In the genomic region with DNA sequence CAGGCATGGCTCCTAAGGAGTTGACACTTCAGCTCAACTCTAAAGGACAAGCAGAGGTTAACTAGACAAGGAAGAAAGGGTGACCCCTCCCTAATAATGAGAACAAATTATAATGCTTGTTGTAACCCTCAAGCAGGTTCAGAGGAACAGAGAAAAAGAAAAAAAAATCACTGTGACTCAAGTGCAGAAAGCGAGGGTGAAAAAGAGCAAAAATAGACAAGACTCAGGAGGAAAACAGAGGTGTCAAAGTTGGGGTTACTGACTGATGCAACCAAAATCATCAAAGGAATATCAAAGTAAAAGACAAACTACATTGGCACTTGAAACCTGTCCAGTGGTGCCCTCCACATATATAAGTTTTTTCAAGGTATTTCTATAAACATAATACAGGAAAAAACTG, we compare ENCODE assay signal across 1 cellular context.
TF ChIP-seq lines count a peak whose summit lies in the region.

No MANE protein-coding gene starts in this region.

TF ChIP-seq in GM12878, 131 proteins besides CTCF, POLR2A, EP300 and RAD21 (continued from another document and continues in another):
- no peak for TF ChIP-seq BACH1 (IDR thresholded peaks at IDR 0.05; ENCODE audit: borderline replicate concordance)
- TF ChIP-seq HDGF (IDR thresholded peaks at IDR 0.05): no peak
- TF ChIP-seq, protein P1, sequence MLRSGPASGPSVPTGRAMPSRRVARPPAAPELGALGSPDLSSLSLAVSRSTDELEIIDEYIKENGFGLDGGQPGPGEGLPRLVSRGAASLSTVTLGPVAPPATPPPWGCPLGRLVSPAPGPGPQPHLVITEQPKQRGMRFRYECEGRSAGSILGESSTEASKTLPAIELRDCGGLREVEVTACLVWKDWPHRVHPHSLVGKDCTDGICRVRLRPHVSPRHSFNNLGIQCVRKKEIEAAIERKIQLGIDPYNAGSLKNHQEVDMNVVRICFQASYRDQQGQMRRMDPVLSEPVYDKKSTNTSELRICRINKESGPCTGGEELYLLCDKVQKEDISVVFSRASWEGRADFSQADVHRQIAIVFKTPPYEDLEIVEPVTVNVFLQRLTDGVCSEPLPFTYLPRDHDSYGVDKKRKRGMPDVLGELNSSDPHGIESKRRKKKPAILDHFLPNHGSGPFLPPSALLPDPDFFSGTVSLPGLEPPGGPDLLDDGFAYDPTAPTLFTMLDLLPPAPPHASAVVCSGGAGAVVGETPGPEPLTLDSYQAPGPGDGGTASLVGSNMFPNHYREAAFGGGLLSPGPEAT (IDR thresholded peaks at IDR 0.05; ENCODE audit: low read depth): no peak
- peak in 1 of 2 experiments; percentile 25; a peak in 2 of 4 replicates for TF ChIP-seq BHLHE40 (IDR thresholded peaks at IDR 0.05; ENCODE audit: borderline replicate concordance in 1 of 2, low read depth in 2 of 2, low read length in 1 of 2)
- no peak for TF ChIP-seq CHD4 (IDR thresholded peaks at IDR 0.05)
- no peak for TF ChIP-seq STAT1 (conservative IDR thresholded peaks at IDR 0.05)
- no peak for TF ChIP-seq PAX8 (IDR thresholded peaks at IDR 0.05)
- TF ChIP-seq ATF7 (IDR thresholded peaks at IDR 0.05; ENCODE audit: low read depth): peak; percentile 40; the same call in 1 of the 2 replicates
- TF ChIP-seq EZH2 (IDR thresholded peaks at IDR 0.05; ENCODE audit: borderline replicate concordance, control insufficient read depth, low read depth, low read length): no peak
- TF ChIP-seq, protein P2, sequence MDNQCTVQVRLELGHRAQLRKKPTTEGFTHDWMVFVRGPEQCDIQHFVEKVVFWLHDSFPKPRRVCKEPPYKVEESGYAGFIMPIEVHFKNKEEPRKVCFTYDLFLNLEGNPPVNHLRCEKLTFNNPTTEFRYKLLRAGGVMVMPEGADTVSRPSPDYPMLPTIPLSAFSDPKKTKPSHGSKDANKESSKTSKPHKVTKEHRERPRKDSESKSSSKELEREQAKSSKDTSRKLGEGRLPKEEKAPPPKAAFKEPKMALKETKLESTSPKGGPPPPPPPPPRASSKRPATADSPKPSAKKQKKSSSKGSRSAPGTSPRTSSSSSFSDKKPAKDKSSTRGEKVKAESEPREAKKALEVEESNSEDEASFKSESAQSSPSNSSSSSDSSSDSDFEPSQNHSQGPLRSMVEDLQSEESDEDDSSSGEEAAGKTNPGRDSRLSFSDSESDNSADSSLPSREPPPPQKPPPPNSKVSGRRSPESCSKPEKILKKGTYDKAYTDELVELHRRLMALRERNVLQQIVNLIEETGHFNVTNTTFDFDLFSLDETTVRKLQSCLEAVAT (IDR thresholded peaks at IDR 0.05): no peak
- TF ChIP-seq, protein P3, sequence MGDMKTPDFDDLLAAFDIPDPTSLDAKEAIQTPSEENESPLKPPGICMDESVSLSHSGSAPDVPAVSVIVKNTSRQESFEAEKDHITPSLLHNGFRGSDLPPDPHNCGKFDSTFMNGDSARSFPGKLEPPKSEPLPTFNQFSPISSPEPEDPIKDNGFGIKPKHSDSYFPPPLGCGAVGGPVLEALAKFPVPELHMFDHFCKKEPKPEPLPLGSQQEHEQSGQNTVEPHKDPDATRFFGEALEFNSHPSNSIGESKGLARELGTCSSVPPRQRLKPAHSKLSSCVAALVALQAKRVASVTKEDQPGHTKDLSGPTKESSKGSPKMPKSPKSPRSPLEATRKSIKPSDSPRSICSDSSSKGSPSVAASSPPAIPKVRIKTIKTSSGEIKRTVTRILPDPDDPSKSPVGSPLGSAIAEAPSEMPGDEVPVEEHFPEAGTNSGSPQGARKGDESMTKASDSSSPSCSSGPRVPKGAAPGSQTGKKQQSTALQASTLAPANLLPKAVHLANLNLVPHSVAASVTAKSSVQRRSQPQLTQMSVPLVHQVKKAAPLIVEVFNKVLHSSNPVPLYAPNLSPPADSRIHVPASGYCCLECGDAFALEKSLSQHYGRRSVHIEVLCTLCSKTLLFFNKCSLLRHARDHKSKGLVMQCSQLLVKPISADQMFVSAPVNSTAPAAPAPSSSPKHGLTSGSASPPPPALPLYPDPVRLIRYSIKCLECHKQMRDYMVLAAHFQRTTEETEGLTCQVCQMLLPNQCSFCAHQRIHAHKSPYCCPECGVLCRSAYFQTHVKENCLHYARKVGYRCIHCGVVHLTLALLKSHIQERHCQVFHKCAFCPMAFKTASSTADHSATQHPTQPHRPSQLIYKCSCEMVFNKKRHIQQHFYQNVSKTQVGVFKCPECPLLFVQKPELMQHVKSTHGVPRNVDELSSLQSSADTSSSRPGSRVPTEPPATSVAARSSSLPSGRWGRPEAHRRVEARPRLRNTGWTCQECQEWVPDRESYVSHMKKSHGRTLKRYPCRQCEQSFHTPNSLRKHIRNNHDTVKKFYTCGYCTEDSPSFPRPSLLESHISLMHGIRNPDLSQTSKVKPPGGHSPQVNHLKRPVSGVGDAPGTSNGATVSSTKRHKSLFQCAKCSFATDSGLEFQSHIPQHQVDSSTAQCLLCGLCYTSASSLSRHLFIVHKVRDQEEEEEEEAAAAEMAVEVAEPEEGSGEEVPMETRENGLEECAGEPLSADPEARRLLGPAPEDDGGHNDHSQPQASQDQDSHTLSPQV (IDR thresholded peaks at IDR 0.05): no peak
- TF ChIP-seq POU2F2 (IDR thresholded peaks at IDR 0.05; ENCODE audit: borderline replicate concordance, low read depth, low read length): no peak
- TF ChIP-seq, protein P4, sequence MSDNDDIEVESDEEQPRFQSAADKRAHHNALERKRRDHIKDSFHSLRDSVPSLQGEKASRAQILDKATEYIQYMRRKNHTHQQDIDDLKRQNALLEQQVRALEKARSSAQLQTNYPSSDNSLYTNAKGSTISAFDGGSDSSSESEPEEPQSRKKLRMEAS (IDR thresholded peaks at IDR 0.05; ENCODE audit: low read depth, low read length): no peak
- TF ChIP-seq, protein P5, sequence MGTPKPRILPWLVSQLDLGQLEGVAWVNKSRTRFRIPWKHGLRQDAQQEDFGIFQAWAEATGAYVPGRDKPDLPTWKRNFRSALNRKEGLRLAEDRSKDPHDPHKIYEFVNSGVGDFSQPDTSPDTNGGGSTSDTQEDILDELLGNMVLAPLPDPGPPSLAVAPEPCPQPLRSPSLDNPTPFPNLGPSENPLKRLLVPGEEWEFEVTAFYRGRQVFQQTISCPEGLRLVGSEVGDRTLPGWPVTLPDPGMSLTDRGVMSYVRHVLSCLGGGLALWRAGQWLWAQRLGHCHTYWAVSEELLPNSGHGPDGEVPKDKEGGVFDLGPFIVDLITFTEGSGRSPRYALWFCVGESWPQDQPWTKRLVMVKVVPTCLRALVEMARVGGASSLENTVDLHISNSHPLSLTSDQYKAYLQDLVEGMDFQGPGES (IDR thresholded peaks at IDR 0.05): no peak
- no peak for TF ChIP-seq CHD1 (IDR thresholded peaks at IDR 0.05; ENCODE audit: low read depth, low read length)
- no peak for TF ChIP-seq NRF1 (conservative IDR thresholded peaks at IDR 0.05; ENCODE audit: low read depth, low read length)
- no peak for TF ChIP-seq MYB (IDR thresholded peaks at IDR 0.05; ENCODE audit: borderline replicate concordance, low read depth, low read length)
- no peak for TF ChIP-seq TCF3 (IDR thresholded peaks at IDR 0.05; ENCODE audit: borderline replicate concordance, insufficient read depth, low read depth, low read length)
- TF ChIP-seq NR2F1 (conservative IDR thresholded peaks at IDR 0.05): peak; percentile 45; the same call in 1 of the 2 replicates
- TF ChIP-seq SUPT20H (IDR thresholded peaks at IDR 0.05; ENCODE audit: borderline replicate concordance, control insufficient read depth, low read depth, low read length): no peak
- TF ChIP-seq, protein P6, sequence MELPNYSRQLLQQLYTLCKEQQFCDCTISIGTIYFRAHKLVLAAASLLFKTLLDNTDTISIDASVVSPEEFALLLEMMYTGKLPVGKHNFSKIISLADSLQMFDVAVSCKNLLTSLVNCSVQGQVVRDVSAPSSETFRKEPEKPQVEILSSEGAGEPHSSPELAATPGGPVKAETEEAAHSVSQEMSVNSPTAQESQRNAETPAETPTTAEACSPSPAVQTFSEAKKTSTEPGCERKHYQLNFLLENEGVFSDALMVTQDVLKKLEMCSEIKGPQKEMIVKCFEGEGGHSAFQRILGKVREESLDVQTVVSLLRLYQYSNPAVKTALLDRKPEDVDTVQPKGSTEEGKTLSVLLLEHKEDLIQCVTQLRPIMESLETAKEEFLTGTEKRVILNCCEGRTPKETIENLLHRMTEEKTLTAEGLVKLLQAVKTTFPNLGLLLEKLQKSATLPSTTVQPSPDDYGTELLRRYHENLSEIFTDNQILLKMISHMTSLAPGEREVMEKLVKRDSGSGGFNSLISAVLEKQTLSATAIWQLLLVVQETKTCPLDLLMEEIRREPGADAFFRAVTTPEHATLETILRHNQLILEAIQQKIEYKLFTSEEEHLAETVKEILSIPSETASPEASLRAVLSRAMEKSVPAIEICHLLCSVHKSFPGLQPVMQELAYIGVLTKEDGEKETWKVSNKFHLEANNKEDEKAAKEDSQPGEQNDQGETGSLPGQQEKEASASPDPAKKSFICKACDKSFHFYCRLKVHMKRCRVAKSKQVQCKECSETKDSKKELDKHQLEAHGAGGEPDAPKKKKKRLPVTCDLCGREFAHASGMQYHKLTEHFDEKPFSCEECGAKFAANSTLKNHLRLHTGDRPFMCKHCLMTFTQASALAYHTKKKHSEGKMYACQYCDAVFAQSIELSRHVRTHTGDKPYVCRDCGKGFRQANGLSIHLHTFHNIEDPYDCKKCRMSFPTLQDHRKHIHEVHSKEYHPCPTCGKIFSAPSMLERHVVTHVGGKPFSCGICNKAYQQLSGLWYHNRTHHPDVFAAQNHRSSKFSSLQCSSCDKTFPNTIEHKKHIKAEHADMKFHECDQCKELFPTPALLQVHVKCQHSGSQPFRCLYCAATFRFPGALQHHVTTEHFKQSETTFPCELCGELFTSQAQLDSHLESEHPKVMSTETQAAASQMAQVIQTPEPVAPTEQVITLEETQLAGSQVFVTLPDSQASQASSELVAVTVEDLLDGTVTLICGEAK (IDR thresholded peaks at IDR 0.05; ENCODE audit: borderline replicate concordance): no peak
- TF ChIP-seq MYC (IDR thresholded peaks at IDR 0.05; ENCODE audit: insufficient read depth, insufficient read length, insufficient replicate concordance, low read length, severe bottlenecking): no peak
- TF ChIP-seq KDM1A (IDR thresholded peaks at IDR 0.05; ENCODE audit: borderline replicate concordance): no peak
- no peak; a peak in 1 of 4 replicates for TF ChIP-seq ETV6 (conservative IDR thresholded peaks at IDR 0.05 in 1 of 2, IDR thresholded peaks at IDR 0.05 in 1 of 2; ENCODE audit: borderline replicate concordance in 1 of 2, low read depth in 1 of 2)
- no peak for TF ChIP-seq FOXM1 (IDR thresholded peaks at IDR 0.05; ENCODE audit: low read depth, low read length)
- no peak for TF ChIP-seq YY1 (IDR thresholded peaks at IDR 0.05; ENCODE audit: low read depth, low read length)
- no peak for TF ChIP-seq ZZZ3 (IDR thresholded peaks at IDR 0.05; ENCODE audit: control insufficient read depth, insufficient read length, low read depth)
- no peak for TF ChIP-seq HDAC2 (IDR thresholded peaks at IDR 0.05)
- no peak for TF ChIP-seq NR2C1 (IDR thresholded peaks at IDR 0.05)
- TF ChIP-seq, protein P7, sequence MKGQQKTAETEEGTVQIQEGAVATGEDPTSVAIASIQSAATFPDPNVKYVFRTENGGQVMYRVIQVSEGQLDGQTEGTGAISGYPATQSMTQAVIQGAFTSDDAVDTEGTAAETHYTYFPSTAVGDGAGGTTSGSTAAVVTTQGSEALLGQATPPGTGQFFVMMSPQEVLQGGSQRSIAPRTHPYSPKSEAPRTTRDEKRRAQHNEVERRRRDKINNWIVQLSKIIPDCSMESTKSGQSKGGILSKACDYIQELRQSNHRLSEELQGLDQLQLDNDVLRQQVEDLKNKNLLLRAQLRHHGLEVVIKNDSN (IDR thresholded peaks at IDR 0.05; ENCODE audit: borderline replicate concordance, extremely low read length, insufficient read depth, low read depth, low read length): no peak
- TF ChIP-seq NBN (IDR thresholded peaks at IDR 0.05): no peak
- no peak for TF ChIP-seq SMAD1 (IDR thresholded peaks at IDR 0.05; ENCODE audit: low read depth, partially characterized antibody)
- peak; percentile 48 for TF ChIP-seq CREM (IDR thresholded peaks at IDR 0.05; ENCODE audit: low read depth)
- TF ChIP-seq MEF2B (IDR thresholded peaks at IDR 0.05; ENCODE audit: partially characterized antibody, poor library complexity, severe bottlenecking): peak; percentile 71
- TF ChIP-seq CBX5 (IDR thresholded peaks at IDR 0.05; ENCODE audit: low read depth): no peak
- TF ChIP-seq CBFB (IDR thresholded peaks at IDR 0.05; ENCODE audit: low read depth): no peak
- TF ChIP-seq, protein P8, sequence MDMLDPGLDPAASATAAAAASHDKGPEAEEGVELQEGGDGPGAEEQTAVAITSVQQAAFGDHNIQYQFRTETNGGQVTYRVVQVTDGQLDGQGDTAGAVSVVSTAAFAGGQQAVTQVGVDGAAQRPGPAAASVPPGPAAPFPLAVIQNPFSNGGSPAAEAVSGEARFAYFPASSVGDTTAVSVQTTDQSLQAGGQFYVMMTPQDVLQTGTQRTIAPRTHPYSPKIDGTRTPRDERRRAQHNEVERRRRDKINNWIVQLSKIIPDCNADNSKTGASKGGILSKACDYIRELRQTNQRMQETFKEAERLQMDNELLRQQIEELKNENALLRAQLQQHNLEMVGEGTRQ (IDR thresholded peaks at IDR 0.05; ENCODE audit: borderline replicate concordance, low read depth, low read length): no peak
- TF ChIP-seq HCFC1 (IDR thresholded peaks at IDR 0.05; ENCODE audit: low read length): no peak
- TF ChIP-seq, protein P9, sequence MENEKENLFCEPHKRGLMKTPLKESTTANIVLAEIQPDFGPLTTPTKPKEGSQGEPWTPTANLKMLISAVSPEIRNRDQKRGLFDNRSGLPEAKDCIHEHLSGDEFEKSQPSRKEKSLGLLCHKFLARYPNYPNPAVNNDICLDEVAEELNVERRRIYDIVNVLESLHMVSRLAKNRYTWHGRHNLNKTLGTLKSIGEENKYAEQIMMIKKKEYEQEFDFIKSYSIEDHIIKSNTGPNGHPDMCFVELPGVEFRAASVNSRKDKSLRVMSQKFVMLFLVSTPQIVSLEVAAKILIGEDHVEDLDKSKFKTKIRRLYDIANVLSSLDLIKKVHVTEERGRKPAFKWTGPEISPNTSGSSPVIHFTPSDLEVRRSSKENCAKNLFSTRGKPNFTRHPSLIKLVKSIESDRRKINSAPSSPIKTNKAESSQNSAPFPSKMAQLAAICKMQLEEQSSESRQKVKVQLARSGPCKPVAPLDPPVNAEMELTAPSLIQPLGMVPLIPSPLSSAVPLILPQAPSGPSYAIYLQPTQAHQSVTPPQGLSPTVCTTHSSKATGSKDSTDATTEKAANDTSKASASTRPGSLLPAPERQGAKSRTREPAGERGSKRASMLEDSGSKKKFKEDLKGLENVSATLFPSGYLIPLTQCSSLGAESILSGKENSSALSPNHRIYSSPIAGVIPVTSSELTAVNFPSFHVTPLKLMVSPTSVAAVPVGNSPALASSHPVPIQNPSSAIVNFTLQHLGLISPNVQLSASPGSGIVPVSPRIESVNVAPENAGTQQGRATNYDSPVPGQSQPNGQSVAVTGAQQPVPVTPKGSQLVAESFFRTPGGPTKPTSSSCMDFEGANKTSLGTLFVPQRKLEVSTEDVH (IDR thresholded peaks at IDR 0.05; ENCODE audit: low read depth, partially characterized antibody): no peak
